In the genomic region with DNA sequence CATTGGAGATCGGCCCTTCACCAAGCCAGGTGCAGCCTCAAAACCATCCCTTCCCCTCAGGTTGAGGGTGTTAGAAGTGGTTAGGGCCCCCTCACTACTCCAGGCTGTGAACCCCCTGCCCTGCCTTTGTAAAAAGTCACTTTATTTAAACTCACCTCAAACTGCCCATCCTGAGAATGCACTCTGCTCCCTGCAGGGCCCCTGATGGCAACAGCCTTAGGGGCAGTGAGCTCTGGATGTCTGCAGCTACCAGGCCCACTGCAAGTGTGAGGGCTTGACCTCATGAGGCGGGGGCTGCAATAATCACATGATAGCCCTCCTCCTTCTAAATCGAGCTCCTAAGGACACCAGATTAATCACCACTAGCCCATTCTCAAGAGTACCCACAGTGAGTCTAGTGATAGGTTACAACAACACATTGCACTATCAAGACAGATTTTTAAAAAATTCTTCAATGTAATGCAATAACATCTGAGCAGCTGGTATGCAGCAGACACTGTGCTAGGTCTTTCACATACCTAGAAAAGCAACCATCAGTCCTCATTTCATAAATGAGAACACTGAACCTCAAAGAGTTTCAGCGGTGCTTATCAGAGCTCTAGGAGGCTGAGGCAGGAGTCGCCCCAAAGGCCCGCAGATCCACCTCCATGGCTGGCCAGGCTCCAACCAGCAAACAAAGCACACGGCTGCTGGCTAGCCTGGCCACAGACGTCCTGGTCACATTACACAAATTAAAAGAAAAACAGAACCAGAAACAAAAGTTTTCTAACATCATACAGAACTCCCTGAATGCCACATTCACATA, we compare ENCODE assay signal across 1 cellular context.
A peak's percentile ranks its signal among the peaks of the same experiment; 100 is the strongest.
TF ChIP-seq lines count a peak whose summit lies in the region.

No MANE protein-coding gene starts in this region.

TF ChIP-seq in HepG2, 621 proteins besides CTCF, POLR2A, EP300 and RAD21:
- TF ChIP-seq PRMT3 (CRISPR knock-in tag; IDR thresholded peaks at IDR 0.05; ENCODE audit: borderline replicate concordance, low read depth) (no peak), BRCA1 (CRISPR knock-in tag; IDR thresholded peaks at IDR 0.05) (no peak), SAP130 (CRISPR knock-in tag; IDR thresholded peaks at IDR 0.05; ENCODE audit: low read depth) (0 out of 2 replicates have a peak, but pooled peaks have one; percentile 17), TMF1 (CRISPR knock-in tag; IDR thresholded peaks at IDR 0.05; ENCODE audit: low read depth) (no peak), SOX13 (IDR thresholded peaks at IDR 0.05) (no peak), SOX13 (CRISPR knock-in tag; conservative IDR thresholded peaks at IDR 0.05 in 1 of 2, IDR thresholded peaks at IDR 0.05 in 1 of 2) (peak in 1 of 2 experiments; percentile 18; a peak in 1 of 4 replicates), ZFP36L1 (CRISPR knock-in tag; IDR thresholded peaks at IDR 0.05) (no peak)
- TF ChIP-seq, protein P1, sequence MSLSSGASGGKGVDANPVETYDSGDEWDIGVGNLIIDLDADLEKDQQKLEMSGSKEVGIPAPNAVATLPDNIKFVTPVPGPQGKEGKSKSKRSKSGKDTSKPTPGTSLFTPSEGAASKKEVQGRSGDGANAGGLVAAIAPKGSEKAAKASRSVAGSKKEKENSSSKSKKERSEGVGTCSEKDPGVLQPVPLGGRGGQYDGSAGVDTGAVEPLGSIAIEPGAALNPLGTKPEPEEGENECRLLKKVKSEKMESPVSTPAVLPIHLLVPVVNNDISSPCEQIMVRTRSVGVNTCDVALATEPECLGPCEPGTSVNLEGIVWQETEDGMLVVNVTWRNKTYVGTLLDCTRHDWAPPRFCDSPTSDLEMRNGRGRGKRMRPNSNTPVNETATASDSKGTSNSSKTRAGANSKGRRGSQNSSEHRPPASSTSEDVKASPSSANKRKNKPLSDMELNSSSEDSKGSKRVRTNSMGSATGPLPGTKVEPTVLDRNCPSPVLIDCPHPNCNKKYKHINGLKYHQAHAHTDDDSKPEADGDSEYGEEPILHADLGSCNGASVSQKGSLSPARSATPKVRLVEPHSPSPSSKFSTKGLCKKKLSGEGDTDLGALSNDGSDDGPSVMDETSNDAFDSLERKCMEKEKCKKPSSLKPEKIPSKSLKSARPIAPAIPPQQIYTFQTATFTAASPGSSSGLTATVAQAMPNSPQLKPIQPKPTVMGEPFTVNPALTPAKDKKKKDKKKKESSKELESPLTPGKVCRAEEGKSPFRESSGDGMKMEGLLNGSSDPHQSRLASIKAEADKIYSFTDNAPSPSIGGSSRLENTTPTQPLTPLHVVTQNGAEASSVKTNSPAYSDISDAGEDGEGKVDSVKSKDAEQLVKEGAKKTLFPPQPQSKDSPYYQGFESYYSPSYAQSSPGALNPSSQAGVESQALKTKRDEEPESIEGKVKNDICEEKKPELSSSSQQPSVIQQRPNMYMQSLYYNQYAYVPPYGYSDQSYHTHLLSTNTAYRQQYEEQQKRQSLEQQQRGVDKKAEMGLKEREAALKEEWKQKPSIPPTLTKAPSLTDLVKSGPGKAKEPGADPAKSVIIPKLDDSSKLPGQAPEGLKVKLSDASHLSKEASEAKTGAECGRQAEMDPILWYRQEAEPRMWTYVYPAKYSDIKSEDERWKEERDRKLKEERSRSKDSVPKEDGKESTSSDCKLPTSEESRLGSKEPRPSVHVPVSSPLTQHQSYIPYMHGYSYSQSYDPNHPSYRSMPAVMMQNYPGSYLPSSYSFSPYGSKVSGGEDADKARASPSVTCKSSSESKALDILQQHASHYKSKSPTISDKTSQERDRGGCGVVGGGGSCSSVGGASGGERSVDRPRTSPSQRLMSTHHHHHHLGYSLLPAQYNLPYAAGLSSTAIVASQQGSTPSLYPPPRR (CRISPR knock-in tag; IDR thresholded peaks at IDR 0.05; ENCODE audit: borderline replicate concordance) = 0 out of 2 replicates have a peak, but pooled peaks have one; percentile 35
- TF ChIP-seq, protein P2, sequence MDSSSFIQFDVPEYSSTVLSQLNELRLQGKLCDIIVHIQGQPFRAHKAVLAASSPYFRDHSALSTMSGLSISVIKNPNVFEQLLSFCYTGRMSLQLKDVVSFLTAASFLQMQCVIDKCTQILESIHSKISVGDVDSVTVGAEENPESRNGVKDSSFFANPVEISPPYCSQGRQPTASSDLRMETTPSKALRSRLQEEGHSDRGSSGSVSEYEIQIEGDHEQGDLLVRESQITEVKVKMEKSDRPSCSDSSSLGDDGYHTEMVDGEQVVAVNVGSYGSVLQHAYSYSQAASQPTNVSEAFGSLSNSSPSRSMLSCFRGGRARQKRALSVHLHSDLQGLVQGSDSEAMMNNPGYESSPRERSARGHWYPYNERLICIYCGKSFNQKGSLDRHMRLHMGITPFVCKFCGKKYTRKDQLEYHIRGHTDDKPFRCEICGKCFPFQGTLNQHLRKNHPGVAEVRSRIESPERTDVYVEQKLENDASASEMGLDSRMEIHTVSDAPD (CRISPR knock-in tag; IDR thresholded peaks at IDR 0.05) = no peak
TF ChIP-seq in HepG2: peak in this region for 3.
